In genomic region chr2:10132596-10132995, GRCh38 we compare ENCODE assay signal across 23 cellular contexts. TPM values are rescaled to one million over a fixed set of nuclear protein-coding genes. Genes with fewer than 3 reads are reported as not detected.
A peak's percentile ranks its signal among the peaks of the same experiment; 100 is the strongest.
DNase-seq lines count a peak whose midpoint lies in the region; ATAC-seq and TF ChIP-seq lines count a peak whose summit lies in the region.
"Had no signal": no experiment of that assay in that cellular context is flagged by ENCODE, and none has a peak within 500 bp of the region (broad histone marks: within the 10 kb centered on the region; RNA-seq: fewer than 3 reads in every experiment).

No MANE protein-coding gene starts in this region.

- POLR2A ChIA-PET in activated CD4-positive, alpha-beta T cell treated with anti-CD3 and anti-CD28 coated beads, Interleukin-2, amount 10 ng/mL, durations not matched to agents 7 days and 5 days (lab: Charles Lee), result no interaction called here
- POLR2A ChIA-PET in GM10248 (lab: Yijun Ruan, JAX), result no interaction called here

- no peaks in the 10 kb centered on the region for H3K27me3 Mint-ChIP-seq in activated CD4-positive, alpha-beta T cell treated with anti-CD3 and anti-CD28 coated beads, Interleukin-2, amount 10 ng/mL, durations not matched to agents 7 days and 5 days
- no peaks in the 10 kb centered on the region for H3K27me3 Mint-ChIP-seq in activated T-helper 17 cell treated with anti-CD3 and anti-CD28 coated beads, Interleukin-2, amount 50 U/mL, for 72 hours
- H3K27me3 Mint-ChIP-seq in nephron progenitor cell (ENCODE audit: low read depth, poor library complexity), result no peaks in the 10 kb centered on the region
- H3K27me3 Mint-ChIP-seq: activated naive CD8-positive, alpha-beta T cell treated with anti-CD3 and anti-CD28 coated beads for 36 hours had no signal

- intact Hi-C loops in lower leg skin (cut with DNase I; ENCODE audit: low total_unique reads), result no loop called here

- H3K9me3 Mint-ChIP-seq in activated CD4-positive, alpha-beta T cell treated with anti-CD3 and anti-CD28 coated beads, Interleukin-2, amount 10 ng/mL, durations not matched to agents 7 days and 5 days, result no peaks in the 10 kb centered on the region
- no peaks in the 10 kb centered on the region for H3K9me3 Mint-ChIP-seq in activated T-helper 17 cell treated with anti-CD3 and anti-CD28 coated beads, Interleukin-2, amount 50 U/mL, for 72 hours
- H3K9me3 Mint-ChIP-seq in nephron progenitor cell, result no peaks in the 10 kb centered on the region
- H3K9me3 Mint-ChIP-seq: activated naive CD8-positive, alpha-beta T cell treated with anti-CD3 and anti-CD28 coated beads for 36 hours; mesothelial cell of epicardium; nephron had no signal

- H3K4me3 Mint-ChIP-seq in activated CD4-positive, alpha-beta T cell treated with anti-CD3 and anti-CD28 coated beads, Interleukin-2, amount 10 ng/mL, durations not matched to agents 7 days and 5 days, result no peak overlapping the region
- no peak overlapping the region for H3K4me3 Mint-ChIP-seq in activated T-helper 17 cell treated with anti-CD3 and anti-CD28 coated beads, Interleukin-2, amount 50 U/mL, for 72 hours
- H3K4me3 Mint-ChIP-seq in nephron progenitor cell, result no peak overlapping the region
- H3K4me3 Mint-ChIP-seq: activated naive CD8-positive, alpha-beta T cell treated with anti-CD3 and anti-CD28 coated beads for 36 hours; mesothelial cell of epicardium; nephron had no signal

- 91 to 95% methylated on average over 6 of the region's 6 CpGs for WGBS in lower leg skin, 2 donors

- no peak for TF ChIP-seq POLR2A in lower leg skin (IDR thresholded peaks at IDR 0.05)

- CTCF ChIA-PET in activated CD4-positive, alpha-beta T cell treated with anti-CD3 and anti-CD28 coated beads, Interleukin-2, amount 10 ng/mL, durations not matched to agents 7 days and 5 days (lab: Charles Lee), result interaction anchor here (0.8 to 2.9 kb wide), 2 partner anchors 7 to 306 kb away, joined by 3 to 17 read pairs; no protein-coding TSS in a partner anchor
- CTCF ChIA-PET in GM10248 (lab: Yijun Ruan, JAX), result interaction anchor here (3.2 to 12.0 kb wide), 3 partner anchors 7 to 300 kb away, joined by 14 to 181 read pairs (median 31); no protein-coding TSS in a partner anchor

- TF ChIP-seq CTCF in GM10248 (IDR thresholded peaks at IDR 0.05; ENCODE audit: control extremely low read depth, extremely low read depth, low read depth, missing control alignments), result no peak
- no peak for TF ChIP-seq CTCF in nephron progenitor cell (IDR thresholded peaks at IDR 0.05)
- TF ChIP-seq CTCF in lower leg skin (IDR thresholded peaks at IDR 0.05), result no peak

- peaks cover 72% of the 10 kb centered on the region for H3K36me3 Mint-ChIP-seq in activated CD4-positive, alpha-beta T cell treated with anti-CD3 and anti-CD28 coated beads, Interleukin-2, amount 10 ng/mL, durations not matched to agents 7 days and 5 days (ENCODE audit: low read depth)
- H3K36me3 Mint-ChIP-seq in activated T-helper 17 cell treated with anti-CD3 and anti-CD28 coated beads, Interleukin-2, amount 50 U/mL, for 72 hours (ENCODE audit: low read depth), result peaks cover 48% of the 10 kb centered on the region
- H3K36me3 Mint-ChIP-seq in nephron progenitor cell (ENCODE audit: low read depth), result peaks cover 58% of the 10 kb centered on the region

- no peak for ATAC-seq in activated T-helper 17 cell treated with anti-CD3 and anti-CD28 coated beads, Interleukin-2, amount 50 U/mL, for 72 hours (replicated peaks)
- ATAC-seq: psoas muscle had no signal

- peaks cover 56% of the 10 kb centered on the region for H3K4me1 Mint-ChIP-seq in activated CD4-positive, alpha-beta T cell treated with anti-CD3 and anti-CD28 coated beads, Interleukin-2, amount 10 ng/mL, durations not matched to agents 7 days and 5 days
- H3K4me1 Mint-ChIP-seq in activated T-helper 17 cell treated with anti-CD3 and anti-CD28 coated beads, Interleukin-2, amount 50 U/mL, for 72 hours, result peaks cover 7% of the 10 kb centered on the region
- H3K4me1 Mint-ChIP-seq in nephron progenitor cell, result peaks cover 43% of the 10 kb centered on the region

- peak overlapping the region; percentile 68 for H3K27ac Mint-ChIP-seq in activated CD4-positive, alpha-beta T cell treated with anti-CD3 and anti-CD28 coated beads, Interleukin-2, amount 10 ng/mL, durations not matched to agents 7 days and 5 days
- peak overlapping the region; percentile 54 for H3K27ac Mint-ChIP-seq in activated T-helper 17 cell treated with anti-CD3 and anti-CD28 coated beads, Interleukin-2, amount 50 U/mL, for 72 hours
- peak overlapping the region; percentile 53 for H3K27ac Mint-ChIP-seq in nephron progenitor cell
- H3K27ac Mint-ChIP-seq: activated naive CD8-positive, alpha-beta T cell treated with anti-CD3 and anti-CD28 coated beads for 36 hours; mesothelial cell of epicardium had no signal

- H3K4me3 ChIP-seq in lower leg skin (ENCODE audit: low read depth, poor library complexity, severe bottlenecking), result no peak overlapping the region
- H3K4me3 ChIP-seq: psoas muscle, tibial artery had no signal

- DNase-seq in activated CD4-positive, alpha-beta T cell treated with anti-CD3 and anti-CD28 coated beads, Interleukin-2, amount 10 ng/mL, durations not matched to agents 7 days and 5 days, result no peak
- DNase-seq in activated CD4-positive, alpha-beta T cell treated with anti-CD3 and anti-CD28 coated beads for 4 hours, result no peak
- DNase-seq in GM10248 (ENCODE audit: extremely low spot score) (peak; percentile 8), nephron progenitor cell (no peak), lower leg skin (ENCODE audit: low spot score in 2 of 2) (no peak), DMS79 (lab: John Stamatoyannopoulos, UW) (no peak), MV-4-11 (lab: John Stamatoyannopoulos, UW) (no peak)
- DNase-seq: activated CD4-positive, alpha-beta T cell treated with anti-CD3 and anti-CD28 coated beads for 1 hour; activated naive CD8-positive, alpha-beta T cell treated with anti-CD3 and anti-CD28 coated beads for 36 hours; brain microvascular endothelial cell; cortex of kidney; foreskin fibroblast; IMR-90; NCI-H1048; NCI-H2029; NCI-H510A; psoas muscle; T-helper 9 cell; tibial artery had no signal

RNA-seq across cellular contexts. Expression of gene RRM2, which starts 10.1 kb away (rescaled TPM):
- 100 to 1,000 TPM; 496 to 540 TPM for total RNA-seq in activated CD4-positive, alpha-beta T cell treated with anti-CD3 and anti-CD28 coated beads, Interleukin-2, amount 10 ng/mL, durations not matched to agents 7 days and 5 days
- total RNA-seq in activated T-helper 17 cell treated with anti-CD3 and anti-CD28 coated beads, Interleukin-2, amount 50 U/mL, for 72 hours, result 100 to 1,000 TPM; 515 to 567 TPM
- total RNA-seq in lower leg skin, result 1 to 10 TPM in 3 of 4 donors, under 1 TPM in 1; 0.99 to 9.5 (median 1.8) TPM

RNA-seq across cellular contexts. Expression of gene CYS1, which starts 52.4 kb away (rescaled TPM):
- total RNA-seq in activated CD4-positive, alpha-beta T cell treated with anti-CD3 and anti-CD28 coated beads, Interleukin-2, amount 10 ng/mL, durations not matched to agents 7 days and 5 days, result under 1 TPM; 0.15 to 0.17 TPM
- total RNA-seq in activated T-helper 17 cell treated with anti-CD3 and anti-CD28 coated beads, Interleukin-2, amount 50 U/mL, for 72 hours, result under 1 TPM in 1 of 2 donors, not detected in 1; 0.09 TPM
- under 1 TPM in 3 of 4 donors, not detected in 1; 0.25 to 0.98 (median 0.62) TPM for total RNA-seq in lower leg skin
- total RNA-seq: activated naive CD8-positive, alpha-beta T cell treated with anti-CD3 and anti-CD28 coated beads for 36 hours; endothelial cell of umbilical vein had no signal

Comparison
In these comparisons a context has a peak if more than half of its experiments do, and no peak if none do; other contexts are left out.
1. RNA of gene RRM2, which starts 10.1 kb away (total RNA-seq): 515 to 567 TPM in activated T-helper 17 cell treated with anti-CD3 and anti-CD28 coated beads, Interleukin-2, amount 50 U/mL, for 72 hours and 496 to 540 TPM in activated CD4-positive, alpha-beta T cell treated with anti-CD3 and anti-CD28 coated beads, Interleukin-2, amount 10 ng/mL, durations not matched to agents 7 days and 5 days; 0.99 to 9.5 TPM in lower leg skin; every median in the first group is over 10 times any median in the second.
2. Peak in every context shown above with its lines, with median percentiles within 50 percentile points of each other: H3K27ac Mint-ChIP-seq.